Comparison of ENCODE assay signal across 11 cellular contexts in genomic region chr16:57687363-57687762, GRCh38. TPM values are rescaled to one million over a fixed set of nuclear protein-coding genes. Genes with fewer than 3 reads are reported as not detected.
DNase-seq lines count a peak whose midpoint lies in the region; ATAC-seq and TF ChIP-seq lines count a peak whose summit lies in the region.
"Not testable (repeated sequence)": the region's sequence is repeated elsewhere in the genome, so short reads cannot be mapped to it uniquely, and the experiment has no call there.
"Had no signal": no experiment of that assay in that cellular context is flagged by ENCODE, and none has a peak within 500 bp of the region (broad histone marks: within the 10 kb centered on the region; RNA-seq: fewer than 3 reads in every experiment).

No MANE protein-coding gene starts in this region.

- peak overlapping the region; percentile 98 for H3K9ac ChIP-seq in Loucy (ENCODE audit: low read depth, low read length, poor library complexity, severe bottlenecking)

- H3K4me3 ChIP-seq in Loucy (ENCODE audit: low read length, poor library complexity, severe bottlenecking): peak overlapping the region; percentile 77
- H3K4me3 ChIP-seq in spleen: not testable (repeated sequence)

- peaks cover 1 to 11% (median 2%) of the 10 kb centered on the region in 3 donors for H3K27me3 Mint-ChIP-seq in CD14-positive monocyte (ENCODE audit: low read depth in 3 of 3)
- not testable (repeated sequence) for H3K27me3 Mint-ChIP-seq in naive thymus-derived CD8-positive, alpha-beta T cell

- not testable (repeated sequence) for TF ChIP-seq CTCF in CD14-positive monocyte (IDR thresholded peaks at IDR 0.05); Loucy (conservative IDR thresholded peaks at IDR 0.05; ENCODE audit: low read length); spleen (IDR thresholded peaks at IDR 0.05 in 8 of 11, conservative IDR thresholded peaks at IDR 0.05 in 3 of 11)

- H3F3A ChIP-seq in Loucy (ENCODE audit: low read depth): not testable (repeated sequence)

- not testable (repeated sequence) for H3K36me3 ChIP-seq in Loucy (ENCODE audit: insufficient read depth, low read length)
- H3K36me3 ChIP-seq in spleen: peaks cover 0 to 42% (median 0%) of the 10 kb centered on the region in 6 donors

- not testable (repeated sequence) for H3K9me3 ChIP-seq in Loucy (ENCODE audit: insufficient read depth, low read depth, low read length); spleen

- H3K36me3 Mint-ChIP-seq in CD14-positive monocyte; naive thymus-derived CD8-positive, alpha-beta T cell: not testable (repeated sequence)

- POLR2A ChIA-PET in naive thymus-derived CD8-positive, alpha-beta T cell (lab: Charles Lee): interaction anchor here (1.0 kb wide), 1 partner anchor 86 kb away, joined by 3 read pairs; no protein-coding TSS in a partner anchor

- ATAC-seq in naive thymus-derived CD8-positive, alpha-beta T cell: not testable (repeated sequence)

- H4K20me1 ChIP-seq in Loucy (ENCODE audit: insufficient read depth, low read length, poor library complexity, severe bottlenecking): not testable (repeated sequence)

- H3K27me3 ChIP-seq in Loucy (ENCODE audit: insufficient read depth, low read length, poor library complexity, severe bottlenecking); spleen (replicated peaks in 1 of 7): not testable (repeated sequence)

- peaks cover 26% of the 10 kb centered on the region for H3K79me2 ChIP-seq in Loucy (ENCODE audit: insufficient read depth, low read length)

- H3K4me2 ChIP-seq in Loucy (ENCODE audit: low read depth, low read length, poor library complexity, severe bottlenecking): peak overlapping the region; percentile 95

- H3K4me3 Mint-ChIP-seq in CD14-positive monocyte; naive thymus-derived CD8-positive, alpha-beta T cell: not testable (repeated sequence)

- 52 to 78% (median 69%) methylated on average over 3 of the region's 3 CpGs for WGBS in spleen, 5 donors

- not testable (repeated sequence) for TF ChIP-seq POLR2A in erythroblast (IDR thresholded peaks at IDR 0.05; ENCODE audit: low read length); spleen (IDR thresholded peaks at IDR 0.05)

- not testable (repeated sequence) for H3K9me3 Mint-ChIP-seq in CD14-positive monocyte; naive thymus-derived CD8-positive, alpha-beta T cell

- intact Hi-C loops in CD14-positive monocyte (cut with micrococcal nuclease); spleen (cut with DNase I; ENCODE audit: low total_unique reads): not testable (repeated sequence)

- not testable (repeated sequence) for H2AFZ ChIP-seq in Loucy (ENCODE audit: low read length)

- H3K4me1 ChIP-seq in Loucy (ENCODE audit: insufficient read depth, low read length, poor library complexity, severe bottlenecking): peaks cover 50% of the 10 kb centered on the region
- H3K4me1 ChIP-seq in spleen: peaks cover 0 to 63% (median 25%) of the 10 kb centered on the region in 6 donors

- H3K4me1 Mint-ChIP-seq in CD14-positive monocyte: peaks cover 55% of the 10 kb centered on the region
- H3K4me1 Mint-ChIP-seq in naive thymus-derived CD8-positive, alpha-beta T cell: peaks cover 13 to 29% (median 24%) of the 10 kb centered on the region in 4 donors

- not testable (repeated sequence) for DNase-seq in CD14-positive monocyte (ENCODE audit: low spot score); naive thymus-derived CD8-positive, alpha-beta T cell; spleen
- DNase-seq in OCI-M1 (lab: John Stamatoyannopoulos, UW) (peak; percentile 21), erythroblast (lab: John Stamatoyannopoulos, UW) (peak; percentile 11 to 41)

- peak overlapping the region in 4 of 7 donors; percentile 28 to 74 (median 60) for H3K27ac Mint-ChIP-seq in CD14-positive monocyte
- H3K27ac Mint-ChIP-seq in naive thymus-derived CD8-positive, alpha-beta T cell: peak overlapping the region in 6 of 10 donors; percentile 60 to 97 (median 92)

- peak overlapping the region in 5 of 8 donors; percentile 5 to 89 (median 85) for H3K27ac ChIP-seq in spleen

- not testable (repeated sequence) for H3K9me2 ChIP-seq in Loucy (replicated peaks; ENCODE audit: low read depth, low read length)

RNA-seq across cellular contexts. Expression of gene DRC7, which starts 7.2 kb away (rescaled TPM):
- polyA plus RNA-seq in CD14-positive monocyte (under 1 TPM in 1 of 2 donors, not detected in 1; 0.11 TPM), spleen (under 1 TPM; 0.03 to 0.11 (median 0.06) TPM)
- total RNA-seq in naive thymus-derived CD8-positive, alpha-beta T cell: not detected
- not detected for polyA plus RNA-seq in naive thymus-derived CD8-positive, alpha-beta T cell
- total RNA-seq in spleen: 1 to 10 TPM in 1 of 7 donors, under 1 TPM in 2, not detected in 4; 0.20 to 2.1 (median 0.60) TPM
- total RNA-seq: Calu3; CD4-positive, CD25-positive, alpha-beta regulatory T cell; Daoy; HFFc6 had no signal
- polyA plus RNA-seq: CD4-positive, CD25-positive, alpha-beta regulatory T cell had no signal

RNA-seq across cellular contexts. Expression of gene ADGRG3, which starts 19.3 kb away (rescaled TPM):
- polyA plus RNA-seq in CD14-positive monocyte (under 1 TPM in 1 of 2 donors, not detected in 1; 0.41 TPM), spleen (10 to 100 TPM in 1 of 3 donors, 1 to 10 TPM in 2; 2.5 to 15.3 (median 8.5) TPM)
- not detected for total RNA-seq in naive thymus-derived CD8-positive, alpha-beta T cell
- not detected for polyA plus RNA-seq in naive thymus-derived CD8-positive, alpha-beta T cell
- total RNA-seq in spleen: 100 to 1,000 TPM in 2 of 7 donors, 10 to 100 TPM in 5; 16.6 to 116 (median 34.2) TPM
- total RNA-seq: Calu3, Daoy, H4, HFFc6 had no signal
- polyA plus RNA-seq: CD4-positive, CD25-positive, alpha-beta regulatory T cell had no signal

RNA-seq across cellular contexts. Expression of gene KATNB1, which starts 48.2 kb away (rescaled TPM):
- polyA plus RNA-seq in CD14-positive monocyte: 10 to 100 TPM; 16.9 to 17.7 TPM
- total RNA-seq in naive thymus-derived CD8-positive, alpha-beta T cell: 10 to 100 TPM; 26.1 to 27.4 TPM
- 10 to 100 TPM; 16.3 to 28.6 (median 20.1) TPM for polyA plus RNA-seq in naive thymus-derived CD8-positive, alpha-beta T cell
- total RNA-seq in spleen: 10 to 100 TPM; 15.7 to 23.1 (median 18.2) TPM
- 10 to 100 TPM; 10.6 to 14.5 (median 11.2) TPM for polyA plus RNA-seq in spleen

RNA-seq across cellular contexts. Expression of gene ADGRG1, which starts 58.9 kb away (rescaled TPM):
- under 1 TPM; 0.08 to 0.39 TPM for polyA plus RNA-seq in CD14-positive monocyte
- under 1 TPM; 0.47 to 0.77 TPM for total RNA-seq in naive thymus-derived CD8-positive, alpha-beta T cell
- 10 to 100 TPM in 1 of 3 donors, 1 to 10 TPM in 2; 1.3 to 56.5 (median 1.5) TPM for polyA plus RNA-seq in naive thymus-derived CD8-positive, alpha-beta T cell
- total RNA-seq in spleen: 10 to 100 TPM in 4 of 7 donors, 1 to 10 TPM in 3; 6.9 to 23.7 (median 10.5) TPM
- polyA plus RNA-seq in spleen: 1 to 10 TPM; 1.0 to 2.7 (median 1.2) TPM
